ENCODE assay signal across 8 cellular contexts in the genomic region with DNA sequence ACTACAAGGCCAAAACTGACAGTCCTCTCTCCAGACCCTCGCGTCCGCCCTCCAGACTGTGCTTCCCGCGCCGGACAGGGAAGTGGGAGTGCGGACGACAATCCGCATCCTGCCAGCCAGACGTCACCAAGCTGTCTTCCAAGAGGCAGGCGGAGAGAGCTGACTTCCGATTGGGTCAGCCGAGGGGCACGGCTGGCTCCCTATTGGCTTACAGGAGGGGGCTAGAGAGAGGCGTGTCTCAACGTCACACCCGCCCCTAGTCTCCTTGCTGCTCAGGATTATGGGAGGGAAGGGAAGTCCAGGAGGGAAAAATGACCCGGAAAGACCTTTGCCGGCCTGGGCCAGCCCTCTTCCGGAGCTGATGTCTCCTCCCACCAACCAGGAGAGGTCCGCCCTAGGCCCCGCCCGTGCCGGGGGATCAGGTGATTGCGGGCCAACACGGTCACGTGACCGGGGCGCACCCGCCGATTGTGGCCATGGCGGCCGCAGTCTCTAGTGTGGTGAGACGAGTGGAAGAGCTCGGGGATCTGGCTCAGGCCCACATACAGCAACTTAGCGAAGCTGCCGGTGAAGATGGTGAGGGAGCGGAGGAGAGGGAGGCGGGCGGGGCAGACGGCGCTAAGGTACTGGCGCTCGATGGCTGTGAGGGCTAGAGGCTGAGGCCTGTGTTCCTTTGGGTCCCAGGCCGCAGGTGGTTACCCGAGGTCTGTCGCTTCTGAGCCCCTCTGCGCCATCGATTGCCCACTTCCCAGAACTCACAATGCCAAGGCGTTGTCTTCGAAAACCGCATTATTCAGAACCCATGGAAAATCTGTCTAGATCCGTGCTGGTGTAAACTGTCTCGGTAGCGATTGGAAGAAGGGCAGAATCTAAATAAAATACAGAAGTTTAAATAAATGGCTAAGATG. TPM values are rescaled to one million over a fixed set of nuclear protein-coding genes. Genes with fewer than 3 reads are reported as not detected.
DNase-seq lines count a peak whose midpoint lies in the region; ATAC-seq and TF ChIP-seq lines count a peak whose summit lies in the region.

A gene with protein sequence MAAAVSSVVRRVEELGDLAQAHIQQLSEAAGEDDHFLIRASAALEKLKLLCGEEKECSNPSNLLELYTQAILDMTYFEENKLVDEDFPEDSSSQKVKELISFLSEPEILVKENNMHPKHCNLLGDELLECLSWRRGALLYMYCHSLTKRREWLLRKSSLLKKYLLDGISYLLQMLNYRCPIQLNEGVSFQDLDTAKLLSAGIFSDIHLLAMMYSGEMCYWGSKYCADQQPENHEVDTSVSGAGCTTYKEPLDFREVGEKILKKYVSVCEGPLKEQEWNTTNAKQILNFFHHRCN (plus strand): TSS at position 453 of the 908 bp plus-strand sequence. CDS start 24 bp downstream, at position 477.

- H3F3A ChIP-seq in SK-N-SH (replicated peaks; ENCODE audit: insufficient read depth) = peaks cover 14% of the 10 kb centered on the region

- H3K79me2 ChIP-seq in SK-N-SH (ENCODE audit: insufficient read depth) = peaks cover 28% of the 10 kb centered on the region

- H3K4me2 ChIP-seq in SK-N-SH = peak within 1 kb of the TSS; percentile 87

- H3K27ac ChIP-seq in SK-N-SH (ENCODE audit: low read depth in 2 of 2, low read length in 1 of 2) (peak within 1 kb of the TSS; percentile 75 to 82), gastroesophageal sphincter (peak within 1 kb of the TSS; percentile 77 to 91 (median 89)), neutrophil (peak within 1 kb of the TSS; percentile 87), substantia nigra (ENCODE audit: low read depth, low read length, poor library complexity, severe bottlenecking) (peak within 1 kb of the TSS; percentile 90)

- no peak for TF ChIP-seq CTCF in SK-N-SH (IDR thresholded peaks at IDR 0.05)
- TF ChIP-seq CTCF in gastroesophageal sphincter (IDR thresholded peaks at IDR 0.05) = peak in 1 of 4 experiments; percentile 8
- TF ChIP-seq CTCF in neutrophil (IDR thresholded peaks at IDR 0.05) = peak; percentile 29

- under 1% methylated on average over 45 of the region's 55 CpGs for WGBS in SK-N-SH (ENCODE audit: low lambda C conversion rate)
- WGBS in gastroesophageal sphincter (ENCODE audit: low coverage in 1 of 2), 2 donors = 0 to 1% methylated on average over 5 to 27 of the region's 55 CpGs

- H3K9me2 ChIP-seq in SK-N-SH = no peaks in the 10 kb centered on the region

- H3K27me3 ChIP-seq in SK-N-SH (ENCODE audit: insufficient read depth) = no peaks in the 10 kb centered on the region
- H3K27me3 ChIP-seq in gastroesophageal sphincter = no peaks in the 10 kb centered on the region
- H3K27me3 ChIP-seq in neutrophil = peaks cover 20% of the 10 kb centered on the region

- H3K4me1 ChIP-seq in SK-N-SH (ENCODE audit: control insufficient read depth in 1 of 2, insufficient read depth in 2 of 2, low read depth in 1 of 2, low read length in 1 of 2) (peaks cover 8 to 10% of the 10 kb centered on the region in 2 experiments), gastroesophageal sphincter (peaks cover 5 to 52% (median 8%) of the 10 kb centered on the region in 3 donors), neutrophil (ENCODE audit: control insufficient read depth in 1 of 2, insufficient read depth in 1 of 2, low read depth in 1 of 2, low read length in 1 of 2) (peaks cover 15 to 19% of the 10 kb centered on the region in 2 experiments)

- POLR2A ChIA-PET in SK-N-SH (lab: Yijun Ruan, JAX) = interaction anchor here (0.8 to 1.6 kb wide), 7 partner anchors 10 to 111 kb away, joined by 3 to 11 read pairs (median 6); a partner anchor contains a TSS

- H2AFZ ChIP-seq in SK-N-SH (ENCODE audit: low read depth) = peak within 1 kb of the TSS; percentile 95

- peak; percentile 89 for TF ChIP-seq POLR2A in gastroesophageal sphincter (IDR thresholded peaks at IDR 0.05)

- 0 out of 2 replicates have a peak, but pooled peaks have one; percentile 1 for TF ChIP-seq RAD21 in SK-N-SH (IDR thresholded peaks at IDR 0.05; ENCODE audit: low read length)

- H4K20me1 ChIP-seq in SK-N-SH (ENCODE audit: insufficient read depth) = no peaks in the 10 kb centered on the region

- CTCF ChIA-PET in SK-N-SH (lab: Yijun Ruan, JAX) = interaction anchor here (0.6 to 1.5 kb wide), 3 partner anchors 12 to 153 kb away, joined by 3 to 8 read pairs (median 5); no protein-coding TSS in a partner anchor

- peak within 1 kb of the TSS; percentile 83 to 98 for H3K4me3 ChIP-seq in SK-N-SH (ENCODE audit: low read depth in 2 of 2, low read length in 1 of 2)
- peak within 1 kb of the TSS; percentile 51 to 66 for H3K4me3 ChIP-seq in gastroesophageal sphincter
- peak within 1 kb of the TSS; percentile 76 to 87 for H3K4me3 ChIP-seq in neutrophil (ENCODE audit: low read depth in 1 of 2, low read length in 1 of 2)

- H3K36me3 ChIP-seq in SK-N-SH (replicated peaks in 1 of 2; ENCODE audit: control insufficient read depth in 1 of 2, insufficient read depth in 2 of 2, low read length in 1 of 2) = peaks cover 27 to 33% of the 10 kb centered on the region in 2 experiments
- H3K36me3 ChIP-seq in gastroesophageal sphincter = peaks cover 0 to 25% of the 10 kb centered on the region in 2 donors
- peaks cover 11% of the 10 kb centered on the region for H3K36me3 ChIP-seq in neutrophil

- DNase-seq in GM04504 (ENCODE audit: low read depth) = peak; percentile 99
- DNase-seq in NCI-H1048 (lab: John Stamatoyannopoulos, UW) = peak; percentile 97
- peak; percentile 95 for DNase-seq in SK-N-SH
- DNase-seq in activated naive CD4-positive, alpha-beta T cell treated with anti-CD3 and anti-CD28 coated beads, Interleukin-2, amount 50 U/mL, for 16 hours = peak; percentile 98
- DNase-seq in substantia nigra (lab: John Stamatoyannopoulos, UW) = peak; percentile 95 to 100 (median 99)

- no peaks in the 10 kb centered on the region for H3K9me3 ChIP-seq in SK-N-SH
- no peaks in the 10 kb centered on the region for H3K9me3 ChIP-seq in gastroesophageal sphincter
- H3K9me3 ChIP-seq in neutrophil = no peaks in the 10 kb centered on the region

- H3K9ac ChIP-seq in SK-N-SH = peak within 1 kb of the TSS; percentile 90

- ATAC-seq in HG02571 (IDR thresholded peaks at IDR 0.05; ENCODE audit: unreplicated experiment) = peak; percentile 99
- ATAC-seq in gastroesophageal sphincter = peak; percentile 100

- TF ChIP-seq EP300 in SK-N-SH (IDR thresholded peaks at IDR 0.05; ENCODE audit: borderline replicate concordance in 1 of 2, low read depth in 1 of 2, low read length in 1 of 2) (no peak), gastroesophageal sphincter (IDR thresholded peaks at IDR 0.05) (no peak)

TF ChIP-seq in SK-N-SH, 30 proteins besides CTCF, POLR2A, EP300 and RAD21 (continues in another document):
- TF ChIP-seq YY1 (IDR thresholded peaks at IDR 0.05; ENCODE audit: low read depth) (peak; percentile 91), NFIC (IDR thresholded peaks at IDR 0.05; ENCODE audit: borderline replicate concordance) (no peak), EZH2phosphoT487 (IDR thresholded peaks at IDR 0.05; ENCODE audit: borderline replicate concordance, low read depth) (no peak), POLR2AphosphoS5 (IDR thresholded peaks at IDR 0.05; ENCODE audit: low read depth, low read length) (peak; percentile 53; the same call in 1 of the 2 replicates), RFX5 (IDR thresholded peaks at IDR 0.05; ENCODE audit: low read length) (peak; percentile 66; the same call in 1 of the 2 replicates), SIN3A (IDR thresholded peaks at IDR 0.05; ENCODE audit: borderline replicate concordance, low read depth, low read length) (peak; percentile 95), CHD2 (IDR thresholded peaks at IDR 0.05; ENCODE audit: low read length, partially characterized antibody) (peak; percentile 72), FOXJ3 (CRISPR knock-in tag; IDR thresholded peaks at IDR 0.05) (no peak), ELF1 (IDR thresholded peaks at IDR 0.05) (peak; percentile 77), GATA2 (CRISPR knock-in tag; IDR thresholded peaks at IDR 0.05) (no peak), MXI1 (IDR thresholded peaks at IDR 0.05; ENCODE audit: low read depth, low read length) (peak; percentile 89), TAF1 (IDR thresholded peaks at IDR 0.05; ENCODE audit: borderline replicate concordance, low read depth, low read length) (peak; percentile 89), JUND (IDR thresholded peaks at IDR 0.05) (no peak), RCOR1 (IDR thresholded peaks at IDR 0.05; ENCODE audit: low read length) (peak; percentile 18; the same call in 1 of the 2 replicates), GABPA (IDR thresholded peaks at IDR 0.05; ENCODE audit: low read depth) (peak; percentile 88)
- TF ChIP-seq, protein P1, sequence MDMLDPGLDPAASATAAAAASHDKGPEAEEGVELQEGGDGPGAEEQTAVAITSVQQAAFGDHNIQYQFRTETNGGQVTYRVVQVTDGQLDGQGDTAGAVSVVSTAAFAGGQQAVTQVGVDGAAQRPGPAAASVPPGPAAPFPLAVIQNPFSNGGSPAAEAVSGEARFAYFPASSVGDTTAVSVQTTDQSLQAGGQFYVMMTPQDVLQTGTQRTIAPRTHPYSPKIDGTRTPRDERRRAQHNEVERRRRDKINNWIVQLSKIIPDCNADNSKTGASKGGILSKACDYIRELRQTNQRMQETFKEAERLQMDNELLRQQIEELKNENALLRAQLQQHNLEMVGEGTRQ (IDR thresholded peaks at IDR 0.05; ENCODE audit: borderline replicate concordance, low read depth, low read length) = peak; percentile 95
- TF ChIP-seq, protein P2, sequence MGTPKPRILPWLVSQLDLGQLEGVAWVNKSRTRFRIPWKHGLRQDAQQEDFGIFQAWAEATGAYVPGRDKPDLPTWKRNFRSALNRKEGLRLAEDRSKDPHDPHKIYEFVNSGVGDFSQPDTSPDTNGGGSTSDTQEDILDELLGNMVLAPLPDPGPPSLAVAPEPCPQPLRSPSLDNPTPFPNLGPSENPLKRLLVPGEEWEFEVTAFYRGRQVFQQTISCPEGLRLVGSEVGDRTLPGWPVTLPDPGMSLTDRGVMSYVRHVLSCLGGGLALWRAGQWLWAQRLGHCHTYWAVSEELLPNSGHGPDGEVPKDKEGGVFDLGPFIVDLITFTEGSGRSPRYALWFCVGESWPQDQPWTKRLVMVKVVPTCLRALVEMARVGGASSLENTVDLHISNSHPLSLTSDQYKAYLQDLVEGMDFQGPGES (IDR thresholded peaks at IDR 0.05; ENCODE audit: low read depth, low read length) = peak; percentile 42
- TF ChIP-seq, protein P3, sequence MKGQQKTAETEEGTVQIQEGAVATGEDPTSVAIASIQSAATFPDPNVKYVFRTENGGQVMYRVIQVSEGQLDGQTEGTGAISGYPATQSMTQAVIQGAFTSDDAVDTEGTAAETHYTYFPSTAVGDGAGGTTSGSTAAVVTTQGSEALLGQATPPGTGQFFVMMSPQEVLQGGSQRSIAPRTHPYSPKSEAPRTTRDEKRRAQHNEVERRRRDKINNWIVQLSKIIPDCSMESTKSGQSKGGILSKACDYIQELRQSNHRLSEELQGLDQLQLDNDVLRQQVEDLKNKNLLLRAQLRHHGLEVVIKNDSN (IDR thresholded peaks at IDR 0.05; ENCODE audit: borderline replicate concordance, low read depth) = peak; percentile 99

RNA-seq across cellular contexts. Expression of the gene that starts here (rescaled TPM):
- 6.5 and 9.5 TPM in 2 replicates for polyA plus RNA-seq in SK-N-SH (2012; rRNA removed)
- polyA plus RNA-seq in SK-N-SH (2012; cell fraction: cytosol; rRNA removed) = 11.6 and 14.4 TPM in 2 replicates
- 2.3 and 6.3 TPM in 2 replicates for polyA plus RNA-seq in SK-N-SH (2012; cell fraction: nucleus; rRNA removed)
- 10 to 100 TPM; 21.7 to 26.3 (median 24.1) TPM for total RNA-seq in gastroesophageal sphincter

Comparison
In these comparisons a context has a peak if more than half of its experiments do, and no peak if none do; other contexts are left out.
1. Peak in every context shown above with its lines: DNase-seq, ATAC-seq, H3K4me3 ChIP-seq and H3K27ac ChIP-seq.